In the genomic region with DNA sequence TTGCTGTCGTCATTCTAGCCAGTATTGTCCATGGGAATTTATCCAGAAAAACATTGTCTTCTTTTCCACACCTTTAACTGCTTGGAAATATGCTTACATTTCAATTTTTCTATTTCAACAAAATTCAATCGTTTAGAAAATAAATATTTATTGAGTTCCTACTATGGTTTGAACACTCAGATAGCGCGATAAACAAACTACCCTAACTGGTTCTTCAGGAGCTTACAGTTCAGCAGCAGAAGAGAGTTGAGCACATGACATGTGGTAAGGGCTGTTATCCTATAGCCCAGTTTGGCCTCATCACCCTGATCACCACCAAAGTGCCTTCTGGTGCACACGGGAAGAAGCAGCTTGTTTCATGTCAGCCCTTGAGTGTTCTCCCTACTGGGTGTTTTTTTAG, we compare ENCODE assay signal across 21 cellular contexts.
DNase-seq lines count a peak whose midpoint lies in the region; ATAC-seq, FAIRE-seq and TF ChIP-seq lines count a peak whose summit lies in the region.
"Had no signal": no experiment of that assay in that cellular context is flagged by ENCODE, and none has a peak within 500 bp of the region (broad histone marks: within the 10 kb centered on the region; RNA-seq: fewer than 3 reads in every experiment).

No MANE protein-coding gene starts in this region.

- no peaks in the 10 kb centered on the region for H3K9me2 ChIP-seq in OCI-LY7 (ENCODE audit: insufficient read depth, low read length)

- H2AFZ ChIP-seq in HepG2 (ENCODE audit: low read length) (no peak overlapping the region), smooth muscle cell (ENCODE audit: low read depth) (peak overlapping the region; percentile 35), OCI-LY7 (ENCODE audit: low read length) (no peak overlapping the region)
- H2AFZ ChIP-seq: GM23338 had no signal

- H4K20me1 ChIP-seq in HepG2 (ENCODE audit: insufficient read depth, low read length) (no peaks in the 10 kb centered on the region), smooth muscle cell (ENCODE audit: low read depth) (no peaks in the 10 kb centered on the region), OCI-LY7 (ENCODE audit: insufficient read depth, low read length) (no peaks in the 10 kb centered on the region)
- H4K20me1 ChIP-seq: BLaER1 had no signal

- TF ChIP-seq CTCF in HepG2 (CRISPR knock-in tag; IDR thresholded peaks at IDR 0.05) (no peak), right lobe of liver (IDR thresholded peaks at IDR 0.05) (no peak), smooth muscle cell (IDR thresholded peaks at IDR 0.05; ENCODE audit: borderline replicate concordance, insufficient read depth, poor library complexity, severe bottlenecking) (no peak), OCI-LY7 (conservative IDR thresholded peaks at IDR 0.05; ENCODE audit: low read length) (no peak)

- H3K27me3 ChIP-seq in HepG2 (ENCODE audit: control insufficient read depth in 1 of 2, insufficient read depth in 2 of 2, low read length in 2 of 2) (peaks cover 0 to 3% of the 10 kb centered on the region in 2 experiments; a peak in 2 of 5 replicates), right lobe of liver (no peaks in the 10 kb centered on the region), smooth muscle cell (ENCODE audit: low read depth) (no peaks in the 10 kb centered on the region)
- H3K27me3 ChIP-seq: BLaER1 had no signal

- CTCF ChIA-PET in HepG2 (lab: Yijun Ruan, JAX; ENCODE audit: low intra/inter-chr PET ratio, low total read pairs) (no interaction called here), OCI-LY7 (lab: Charles Lee; ENCODE audit: unreplicated experiment) (no interaction called here)

- no peak for TF ChIP-seq EP300 in HepG2 (IDR thresholded peaks at IDR 0.05; ENCODE audit: low read depth in 2 of 2, low read length in 2 of 2)
- TF ChIP-seq EP300 in HepG2 (CRISPR knock-in tag; IDR thresholded peaks at IDR 0.05; ENCODE audit: borderline replicate concordance): no peak

- in situ Hi-C loops in HepG2 (cut with HindIII; ENCODE audit: extremely low pct_ligation_motif_present, low pct_unique_long_range_greater_than_20kb): no loop called here

- intact Hi-C loops in HepG2 (cut with micrococcal nuclease; ENCODE audit: unreplicated experiment): no loop called here
- intact Hi-C loops in right lobe of liver (cut with DNase I): no loop called here
- intact Hi-C loops in OCI-LY7 (cut with micrococcal nuclease; ENCODE audit: unreplicated experiment): no loop called here

- POLR2A ChIA-PET in HepG2 (lab: Yijun Ruan, JAX): no interaction called here
- POLR2A ChIA-PET in OCI-LY7 (lab: Charles Lee): no interaction called here

- H3K79me2 ChIP-seq in HepG2 (ENCODE audit: insufficient read depth, low read length) (no peaks in the 10 kb centered on the region), smooth muscle cell (ENCODE audit: low read depth) (no peaks in the 10 kb centered on the region), OCI-LY7 (ENCODE audit: insufficient read depth, low read depth, low read length) (no peaks in the 10 kb centered on the region)

- H3K4me1 ChIP-seq in HepG2 (ENCODE audit: insufficient read depth, low read length) (no peaks in the 10 kb centered on the region), right lobe of liver (no peaks in the 10 kb centered on the region), smooth muscle cell (ENCODE audit: low read depth) (peaks cover 17% of the 10 kb centered on the region), OCI-LY7 (ENCODE audit: insufficient read depth, low read length, poor library complexity, severe bottlenecking) (no peaks in the 10 kb centered on the region)
- H3K4me1 ChIP-seq: BLaER1, Caco-2 had no signal

- no peaks in the 10 kb centered on the region for H3K9me3 ChIP-seq in HepG2 (ENCODE audit: low read length)
- no peaks in the 10 kb centered on the region for H3K9me3 ChIP-seq in right lobe of liver
- no peaks in the 10 kb centered on the region for H3K9me3 ChIP-seq in smooth muscle cell (replicated peaks; ENCODE audit: low read depth)
- H3K9me3 ChIP-seq in OCI-LY7 (ENCODE audit: low read length): no peaks in the 10 kb centered on the region
- H3K9me3 ChIP-seq: BLaER1, Caco-2 had no signal

- WGBS in HepG2 (ENCODE audit: low lambda C conversion rate): 42% methylated on average over 5 of the region's 5 CpGs
- WGBS in right lobe of liver (ENCODE audit: insufficient coverage, low coverage, low lambda C conversion rate, missing lambda C conversion rate): 52% methylated on average over 5 of the region's 5 CpGs
- 71% methylated on average over 5 of the region's 5 CpGs for WGBS in smooth muscle cell (ENCODE audit: low lambda C conversion rate)

- DNase-seq in HepG2 (ENCODE audit: low spot score) (no peak), right lobe of liver (no peak), NCI-H510A (lab: John Stamatoyannopoulos, UW) (peak; percentile 22), NCI-H524 treated with DMSO at 0.1 percent for 48 hours (lab: John Stamatoyannopoulos, UW) (peak; percentile 17), smooth muscle cell (lab: John Stamatoyannopoulos, UW; ENCODE audit: unreplicated experiment) (no peak), OCI-LY7 (ENCODE audit: low spot score) (no peak), SHP77 (lab: John Stamatoyannopoulos, UW) (no peak)
- DNase-seq: 8988T; Caco-2; CD4-positive, CD25-positive, alpha-beta regulatory T cell; CD8-positive, alpha-beta T cell; DMS153; DND-41; H9 had no signal

- peaks cover 37% of the 10 kb centered on the region for H3F3A ChIP-seq in smooth muscle cell (ENCODE audit: low read depth)

- BruUV-seq in HepG2 (replicated peaks; lab: Mats Ljungman, UMichigan) (no TSS peak), OCI-LY7 (replicated peaks; lab: Mats Ljungman, UMichigan) (no TSS peak)

- no peak overlapping the region for H3K9ac ChIP-seq in HepG2 (ENCODE audit: insufficient read depth, low read depth, low read length)
- no peak overlapping the region for H3K9ac ChIP-seq in smooth muscle cell (ENCODE audit: low read depth)
- H3K9ac ChIP-seq: BLaER1 had no signal

- no peak for TF ChIP-seq RAD21 in HepG2 (CRISPR knock-in tag; IDR thresholded peaks at IDR 0.05)

- H3K4me2 ChIP-seq in HepG2 (ENCODE audit: low read depth, low read length) (no peak overlapping the region), smooth muscle cell (peak overlapping the region; percentile 21), OCI-LY7 (ENCODE audit: low read length) (no peak overlapping the region)
- H3K4me2 ChIP-seq: BLaER1, GM23338 had no signal

- no peak for TF ChIP-seq POLR2A in HepG2 (IDR thresholded peaks at IDR 0.05; ENCODE audit: insufficient read depth in 1 of 2, low read depth in 2 of 2, low read length in 2 of 2)
- TF ChIP-seq POLR2A in right lobe of liver (IDR thresholded peaks at IDR 0.05): no peak

- no peak for FAIRE-seq in HepG2 (lab: Jason Lieb, UNC)
- FAIRE-seq: G401.6, GM12892 had no signal

- H3K27ac ChIP-seq in HepG2 (ENCODE audit: extremely low read length, insufficient read depth, low read length): no peak overlapping the region
- no peak overlapping the region for H3K27ac ChIP-seq in right lobe of liver
- H3K27ac ChIP-seq in smooth muscle cell (ENCODE audit: low read depth): peak overlapping the region; percentile 23
- no peak overlapping the region for H3K27ac ChIP-seq in OCI-LY7 (ENCODE audit: low read depth, low read length, poor library complexity, severe bottlenecking)
- H3K27ac ChIP-seq: BLaER1, C4-2B had no signal

- ATAC-seq in HepG2 (no peak), right lobe of liver (no peak), HG03432 (IDR thresholded peaks at IDR 0.05; ENCODE audit: unreplicated experiment) (no peak)
- ATAC-seq: CD8-positive, alpha-beta T cell; HCT116 had no signal

- H3K4me3 ChIP-seq in HepG2 (replicated peaks in 1 of 3; ENCODE audit: insufficient read depth in 1 of 3, low read depth in 2 of 3, low read length in 3 of 3): no peak overlapping the region
- no peak overlapping the region for H3K4me3 ChIP-seq in right lobe of liver
- no peak overlapping the region for H3K4me3 ChIP-seq in smooth muscle cell
- H3K4me3 ChIP-seq in OCI-LY7 (ENCODE audit: low read depth, low read length, poor library complexity, severe bottlenecking): no peak overlapping the region
- H3K4me3 ChIP-seq: BLaER1, GM23338 had no signal

- H3K36me3 ChIP-seq in HepG2 (replicated peaks in 1 of 2; ENCODE audit: control insufficient read depth in 1 of 2, insufficient read depth in 2 of 2, low read length in 2 of 2) (no peaks in the 10 kb centered on the region), right lobe of liver (no peaks in the 10 kb centered on the region), smooth muscle cell (ENCODE audit: low read depth) (no peaks in the 10 kb centered on the region), OCI-LY7 (ENCODE audit: insufficient read depth, low read length) (no peaks in the 10 kb centered on the region)
- H3K36me3 ChIP-seq: BLaER1 had no signal

TF ChIP-seq in HepG2, 621 proteins besides CTCF, POLR2A, EP300 and RAD21:
- TF ChIP-seq MAFF (IDR thresholded peaks at IDR 0.05; ENCODE audit: low read depth, low read length) (peak; percentile 32; the same call in 1 of the 2 replicates), HNRNPH1 (optimal IDR thresholded peaks at IDR 0.05; ENCODE audit: low read depth, low read length) (no peak), E2F2 (CRISPR knock-in tag; IDR thresholded peaks at IDR 0.05; ENCODE audit: borderline replicate concordance) (no peak), MAFK (conservative IDR thresholded peaks at IDR 0.05 in 1 of 2, IDR thresholded peaks at IDR 0.05 in 1 of 2; ENCODE audit: low read length in 2 of 2) (peak; percentile 50 to 51)
TF ChIP-seq in HepG2: peak in this region for 2.

Comparison
In these comparisons a context has a peak if more than half of its experiments do, and no peak if none do; other contexts are left out.
1. DNase-seq: peak in NCI-H510A (single experiment) and NCI-H524 treated with DMSO at 0.1 percent for 48 hours (single experiment); none in HepG2 (single experiment), right lobe of liver (0 of 3), smooth muscle cell (single experiment), OCI-LY7 (single experiment) and SHP77 (0 of 2).